In the genomic region with DNA sequence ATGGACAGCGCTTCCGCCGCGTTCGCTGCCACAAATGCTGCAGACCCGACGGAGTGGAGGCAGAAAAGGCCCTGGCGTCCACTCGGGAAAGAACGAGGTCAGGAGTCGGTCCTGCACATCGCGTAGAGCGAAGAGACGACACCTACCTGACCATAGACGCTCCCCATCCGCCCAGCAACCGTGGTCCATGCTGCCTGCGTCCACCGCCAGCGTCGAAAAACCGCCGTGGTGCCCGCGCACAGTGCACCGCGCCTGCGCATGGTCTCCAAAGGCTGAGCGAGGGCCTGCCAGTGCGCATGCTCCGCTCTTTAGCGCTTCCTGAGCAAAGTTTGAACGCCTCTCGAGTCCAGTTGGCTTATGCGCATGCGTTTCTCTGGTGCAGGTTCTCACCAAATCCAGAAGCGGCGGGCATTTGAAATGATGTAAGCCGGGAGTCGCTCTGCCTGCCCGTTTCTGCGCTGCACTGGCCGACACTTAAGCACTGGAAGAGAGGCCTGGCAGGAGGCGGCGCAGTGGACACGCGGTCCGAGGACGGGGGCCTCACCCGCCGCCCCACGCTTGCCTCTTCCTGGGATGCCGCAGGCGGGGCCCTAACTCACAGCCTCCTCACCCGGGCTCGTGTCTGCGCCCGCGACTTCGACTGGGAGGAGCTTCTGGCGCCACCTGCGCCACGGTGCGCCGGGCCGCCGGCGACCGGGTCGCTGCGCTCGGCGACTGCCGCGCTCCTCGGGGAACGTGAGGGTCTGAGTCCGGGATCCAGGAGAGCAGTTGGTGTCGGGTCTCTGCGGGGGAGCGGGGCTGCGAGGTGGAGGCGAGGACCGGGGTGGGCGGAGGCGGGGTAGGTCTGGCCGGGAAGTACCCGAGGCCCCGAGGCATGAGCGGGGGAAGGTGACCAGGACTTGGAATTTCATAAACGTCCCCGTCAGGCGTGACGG, we compare ENCODE assay signal across 8 cellular contexts. TPM values are rescaled to one million over a fixed set of nuclear protein-coding genes. Genes with fewer than 3 reads are reported as not detected.
A peak's percentile ranks its signal among the peaks of the same experiment; 100 is the strongest.
DNase-seq lines count a peak whose midpoint lies in the region; ATAC-seq and TF ChIP-seq lines count a peak whose summit lies in the region.

A gene with protein sequence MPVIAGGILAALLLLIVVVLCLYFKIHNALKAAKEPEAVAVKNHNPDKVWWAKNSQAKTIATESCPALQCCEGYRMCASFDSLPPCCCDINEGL (minus strand): TSS at position 243 of the 935 bp plus-strand sequence. CDS start 29,066 bp downstream, outside the sequence.

- peaks cover 60% of the 10 kb centered on the region for H3K4me1 Mint-ChIP-seq in activated naive CD4-positive, alpha-beta T cell treated with anti-CD3 and anti-CD28 coated beads, Interleukin-2, amount 50 U/mL, for 24 hours

- no peaks in the 10 kb centered on the region for H3K9me3 Mint-ChIP-seq in activated naive CD4-positive, alpha-beta T cell treated with anti-CD3 and anti-CD28 coated beads, Interleukin-2, amount 50 U/mL, for 24 hours

- peak; percentile 97 for ATAC-seq in upper lobe of right lung

- no peak for TF ChIP-seq CTCF in upper lobe of right lung (IDR thresholded peaks at IDR 0.05)

- H3K4me3 Mint-ChIP-seq in activated naive CD4-positive, alpha-beta T cell treated with anti-CD3 and anti-CD28 coated beads, Interleukin-2, amount 50 U/mL, for 24 hours = peak within 1 kb of the TSS; percentile 89

- peak within 1 kb of the TSS; percentile 96 for H3K27ac Mint-ChIP-seq in activated naive CD4-positive, alpha-beta T cell treated with anti-CD3 and anti-CD28 coated beads, Interleukin-2, amount 50 U/mL, for 24 hours

- H3K4me3 ChIP-seq in MG63 = peak within 1 kb of the TSS; percentile 72
- peak within 1 kb of the TSS; percentile 83 for H3K4me3 ChIP-seq in SK-N-MC
- H3K4me3 ChIP-seq in upper lobe of right lung = peak within 1 kb of the TSS; percentile 67

- H3K9me3 ChIP-seq in MG63 = no peaks in the 10 kb centered on the region
- H3K9me3 ChIP-seq in SK-N-MC (ENCODE audit: low read depth, low read length) = no peaks in the 10 kb centered on the region
- no peaks in the 10 kb centered on the region for H3K9me3 ChIP-seq in upper lobe of right lung

- H3K4me1 ChIP-seq in upper lobe of right lung = peaks cover 6% of the 10 kb centered on the region

- H3K27ac ChIP-seq in SK-N-MC (no peak within 1 kb of the TSS), upper lobe of right lung (peak within 1 kb of the TSS; percentile 34)

- H3K36me3 ChIP-seq in MG63 (peaks cover 47% of the 10 kb centered on the region), SK-N-MC (ENCODE audit: insufficient read depth, low read length) (peaks cover 11% of the 10 kb centered on the region; the same call in 1 of the 2 replicates), upper lobe of right lung (no peaks in the 10 kb centered on the region)

- peak within 1 kb of the TSS; percentile 74 for H3K9ac ChIP-seq in SK-N-MC (ENCODE audit: insufficient read length)

- no peaks in the 10 kb centered on the region for H3K27me3 ChIP-seq in MG63
- H3K27me3 ChIP-seq in upper lobe of right lung = no peaks in the 10 kb centered on the region

- H3K27me3 Mint-ChIP-seq in activated naive CD4-positive, alpha-beta T cell treated with anti-CD3 and anti-CD28 coated beads, Interleukin-2, amount 50 U/mL, for 24 hours = no peaks in the 10 kb centered on the region

- intact Hi-C loops in head of caudate nucleus (cut with DNase I) = no loop called here
- intact Hi-C loops in posterior cingulate gyrus (cut with DNase I) = loop anchor here (5.0 kb wide), 1 partner anchor 73 kb away; the partner anchor contains the start of gene C10orf88
- intact Hi-C loops in upper lobe of right lung (cut with DNase I) = no loop called here

- H3K36me3 Mint-ChIP-seq in activated naive CD4-positive, alpha-beta T cell treated with anti-CD3 and anti-CD28 coated beads, Interleukin-2, amount 50 U/mL, for 24 hours = peaks cover 10% of the 10 kb centered on the region

- DNase-seq in ELF-1 (ENCODE audit: low read depth, low spot score) (peak; percentile 96), H4 (ENCODE audit: low spot score) (peak; percentile 98), MG63 (peak; percentile 95), SK-N-MC (ENCODE audit: low read depth, low spot score) (peak; percentile 77), head of caudate nucleus (peak; percentile 82 to 97 (median 93)), posterior cingulate gyrus (peak; percentile 84 to 99 (median 92)), upper lobe of right lung (peak; percentile 95)

RNA-seq across cellular contexts. Expression of the gene that starts here (rescaled TPM):
- 4.1 and 5.1 TPM in 2 replicates for total RNA-seq in H4 (2014; rRNA removed; shearing (Covaris generic))
- total RNA-seq in MG63 (2014; rRNA removed; shearing (Covaris generic); ENCODE audit: low replicate concordance) = 0.72 TPM in 1 of 2 replicates, not detected in the other
- 3.6 TPM for total RNA-seq in upper lobe of right lung

Comparison
In these comparisons a context has a peak if more than half of its experiments do, and no peak if none do; other contexts are left out.
1. Peak in DNase-seq and H3K4me3 ChIP-seq in MG63; RNA of the gene not detected or under 1 TPM.